Comparison of ENCODE assay signal across 10 cellular contexts in the genomic region with DNA sequence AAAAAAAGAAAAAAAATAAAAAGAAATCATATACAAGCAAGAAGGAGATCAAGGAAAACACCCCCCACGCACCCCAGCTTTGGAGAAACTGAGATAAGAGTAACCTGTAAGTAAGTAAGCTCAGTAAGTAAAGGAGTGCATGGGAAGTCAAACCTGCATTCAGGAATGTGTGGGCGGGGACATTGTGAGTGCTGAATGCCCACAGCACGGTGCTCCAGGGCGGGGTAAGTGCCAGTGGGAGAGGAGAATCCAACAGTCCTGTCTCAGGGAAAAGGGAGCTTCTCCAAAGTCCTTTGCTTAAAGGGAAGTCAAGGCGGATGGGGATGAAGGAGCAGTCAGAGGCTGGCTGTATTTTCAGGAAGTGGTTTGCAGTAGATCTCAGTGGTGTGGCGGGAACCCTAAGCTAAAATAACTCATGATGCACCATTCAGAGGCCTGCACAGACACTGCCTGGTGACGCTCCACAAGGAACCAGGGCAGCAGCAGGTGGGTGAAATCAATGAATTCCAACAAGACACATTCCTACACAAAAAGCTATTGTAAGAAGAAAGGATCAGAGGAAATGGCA.
DNase-seq lines count a peak whose midpoint lies in the region; ATAC-seq, FAIRE-seq and TF ChIP-seq lines count a peak whose summit lies in the region.
"Had no signal": no experiment of that assay in that cellular context is flagged by ENCODE, and none has a peak within 500 bp of the region (broad histone marks: within the 10 kb centered on the region; RNA-seq: fewer than 3 reads in every experiment).

No MANE protein-coding gene starts in this region.

- H3K4me3 ChIP-seq in heart left ventricle, result no peak overlapping the region
- H3K4me3 ChIP-seq in transverse colon, result no peak overlapping the region

- peak; percentile 21 for DNase-seq in GM10266 (ENCODE audit: extremely low spot score)
- peak in 1 of 5 donors; percentile 26 for DNase-seq in heart left ventricle
- DNase-seq in RCC 7860 (ENCODE audit: low spot score), result no peak
- DNase-seq in transverse colon, result no peak
- DNase-seq in HTR-8/SVneo (ENCODE audit: insufficient read length, low spot score), result no peak
- no peak for DNase-seq in NCI-H446 treated with DMSO at 0.1 percent for 48 hours (lab: John Stamatoyannopoulos, UW)
- DNase-seq: activated CD4-positive, alpha-beta T cell treated with anti-CD3 and anti-CD28 coated beads, Interleukin-2, amount 10 ng/mL, durations not matched to agents 7 days and 5 days; EL had no signal

- FAIRE-seq in RCC 7860 (lab: Jason Lieb, UNC) (no peak), HTR-8/SVneo (lab: Jason Lieb, UNC) (no peak)

- H3K4me1 ChIP-seq in heart left ventricle (peaks cover 0 to 20% (median 4%) of the 10 kb centered on the region in 12 donors), transverse colon (no peaks in the 10 kb centered on the region)

- TF ChIP-seq POLR2A in heart left ventricle (IDR thresholded peaks at IDR 0.05), result no peak
- no peak for TF ChIP-seq POLR2A in transverse colon (IDR thresholded peaks at IDR 0.05)

- 70 to 79% (median 73%) methylated on average over 7 of the region's 7 CpGs for WGBS in heart left ventricle, 4 donors
- WGBS in transverse colon (ENCODE audit: low coverage in 1 of 2), 2 donors, result 60 to 74% methylated on average over 4 to 7 of the region's 7 CpGs

- no peak for TF ChIP-seq CTCF in GM10266 (IDR thresholded peaks at IDR 0.05; ENCODE audit: control insufficient read depth, insufficient read depth, low read depth, missing control alignments)
- no peak for TF ChIP-seq CTCF in heart left ventricle (IDR thresholded peaks at IDR 0.05)
- no peak for TF ChIP-seq CTCF in transverse colon (IDR thresholded peaks at IDR 0.05)

- H3K36me3 ChIP-seq in heart left ventricle, result no peaks in the 10 kb centered on the region
- H3K36me3 ChIP-seq in transverse colon, result no peaks in the 10 kb centered on the region

- intact Hi-C loops in heart left ventricle (cut with DNase I) (loop anchor here in 2 of 10 donors (10.0 kb wide), 2 partner anchors 198 to 322 kb away; no protein-coding TSS in a partner anchor), transverse colon (cut with DNase I; ENCODE audit: low total_unique reads) (no loop called here)

- TF ChIP-seq EP300 in transverse colon (IDR thresholded peaks at IDR 0.05; ENCODE audit: low read depth), result no peak

- ATAC-seq in GM21529 (IDR thresholded peaks at IDR 0.05; ENCODE audit: unreplicated experiment) (peak; percentile 94), HG03521 (IDR thresholded peaks at IDR 0.05; ENCODE audit: unreplicated experiment) (peak; percentile 91), heart left ventricle (peak in 3 of 4 donors; percentile 38 to 57 (median 43))

- H3K27me3 ChIP-seq in heart left ventricle (no peaks in the 10 kb centered on the region), transverse colon (no peaks in the 10 kb centered on the region)

- H3K9me3 ChIP-seq in heart left ventricle, result no peaks in the 10 kb centered on the region
- no peaks in the 10 kb centered on the region for H3K9me3 ChIP-seq in transverse colon

- H3K27ac ChIP-seq in heart left ventricle, result no peak overlapping the region
- no peak overlapping the region for H3K27ac ChIP-seq in transverse colon

- in situ Hi-C loops in transverse colon (cut with MboI; ENCODE audit: low pct_ligation_motif_present in 1 of 4, low pct_unique_long_range_greater_than_20kb in 1 of 4, low sequenced_read_pairs in 3 of 4), result no loop called here

Comparison
In these comparisons a context has a peak if more than half of its experiments do, and no peak if none do; other contexts are left out.
1. ATAC-seq: peak in every context shown above with its lines; median percentile 94 in GM21529; 91 in HG03521; 43 in heart left ventricle.